Comparison of ENCODE assay signal across 2 cellular contexts in genomic region chr6:30877419-30878262, GRCh38.
TF ChIP-seq lines count a peak whose summit lies in the region.

No MANE protein-coding gene starts in this region.

TF ChIP-seq in HEK293, 187 proteins besides CTCF, POLR2A, EP300 and RAD21 (continues in another document):
- no peak for TF ChIP-seq HOXD13 (CRISPR knock-in tag; IDR thresholded peaks at IDR 0.05; ENCODE audit: borderline replicate concordance)
- TF ChIP-seq ZNF768 (tag by site-specific recombination; IDR thresholded peaks at IDR 0.05) = no peak
- peak; percentile 89 for TF ChIP-seq ZNF366 (tag by site-specific recombination; conservative IDR thresholded peaks at IDR 0.05)
- TF ChIP-seq ZNF707 (tag by site-specific recombination; IDR thresholded peaks at IDR 0.05) = no peak
- no peak for TF ChIP-seq ZSCAN16 (tag by site-specific recombination; IDR thresholded peaks at IDR 0.05)
- TF ChIP-seq ZNF837 (tag by site-specific recombination; IDR thresholded peaks at IDR 0.05) = no peak
- TF ChIP-seq ZBTB7A (tag by site-specific recombination; IDR thresholded peaks at IDR 0.05; ENCODE audit: low read depth) = no peak
- TF ChIP-seq ZNF580 (tag by site-specific recombination; IDR thresholded peaks at IDR 0.05) = no peak
- TF ChIP-seq SETDB1 (IDR thresholded peaks at IDR 0.05; ENCODE audit: insufficient read length, low read length) = no peak
- no peak for TF ChIP-seq ZNF19 (tag by site-specific recombination; IDR thresholded peaks at IDR 0.05; ENCODE audit: low read depth)
- TF ChIP-seq SP3 (tag by site-specific recombination; IDR thresholded peaks at IDR 0.05) = 0 out of 2 replicates have a peak, but pooled peaks have one; percentile 16
- TF ChIP-seq, protein P1, sequence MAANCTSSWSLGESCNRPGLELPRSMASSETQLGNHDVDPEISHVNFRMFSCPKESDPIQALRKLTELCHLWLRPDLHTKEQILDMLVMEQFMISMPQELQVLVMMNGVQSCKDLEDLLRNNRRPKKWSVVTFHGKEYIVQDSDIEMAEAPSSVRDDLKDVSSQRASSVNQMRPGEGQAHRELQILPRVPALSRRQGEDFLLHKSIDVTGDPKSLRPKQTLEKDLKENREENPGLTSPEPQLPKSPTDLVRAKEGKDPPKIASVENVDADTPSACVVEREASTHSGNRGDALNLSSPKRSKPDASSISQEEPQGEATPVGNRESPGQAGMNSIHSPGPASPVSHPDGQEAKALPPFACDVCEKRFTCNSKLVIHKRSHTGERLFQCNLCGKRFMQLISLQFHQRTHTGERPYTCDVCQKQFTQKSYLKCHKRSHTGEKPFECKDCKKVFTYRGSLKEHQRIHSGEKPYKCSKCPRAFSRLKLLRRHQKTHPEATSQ (tag by site-specific recombination; IDR thresholded peaks at IDR 0.05) = no peak
- no peak for TF ChIP-seq ZNF266 (tag by site-specific recombination; IDR thresholded peaks at IDR 0.05; ENCODE audit: low read depth)
- TF ChIP-seq BCL11A (tag by site-specific recombination; IDR thresholded peaks at IDR 0.05; ENCODE audit: low read depth) = no peak
- no peak for TF ChIP-seq ZNF830 (tag by site-specific recombination; IDR thresholded peaks at IDR 0.05; ENCODE audit: low read depth)
- 0 out of 2 replicates have a peak, but pooled peaks have one; percentile 18 for TF ChIP-seq ZNF341 (tag by site-specific recombination; IDR thresholded peaks at IDR 0.05; ENCODE audit: low read depth)
- no peak for TF ChIP-seq ZNF391 (tag by site-specific recombination; IDR thresholded peaks at IDR 0.05; ENCODE audit: borderline replicate concordance, low read depth)
- no peak for TF ChIP-seq ZNF658 (tag by site-specific recombination; IDR thresholded peaks at IDR 0.05)
- TF ChIP-seq ZNF548 (tag by site-specific recombination; IDR thresholded peaks at IDR 0.05) = no peak
- TF ChIP-seq PRDM1 (tag by site-specific recombination; IDR thresholded peaks at IDR 0.05) = peak; percentile 95
- 0 out of 2 replicates have a peak, but pooled peaks have one; percentile 60 for TF ChIP-seq ZNF24 (tag by site-specific recombination; IDR thresholded peaks at IDR 0.05)
- 0 out of 2 replicates have a peak, but pooled peaks have one; percentile 18 for TF ChIP-seq ZNF335 (tag by site-specific recombination; conservative IDR thresholded peaks at IDR 0.05)
- no peak for TF ChIP-seq ZNF677 (tag by site-specific recombination; IDR thresholded peaks at IDR 0.05)
- peak; percentile 30; the same call in 1 of the 2 replicates for TF ChIP-seq ZSCAN30 (tag by site-specific recombination; IDR thresholded peaks at IDR 0.05)
- no peak for TF ChIP-seq GFI1B (tag by site-specific recombination; IDR thresholded peaks at IDR 0.05)
- no peak for TF ChIP-seq ZNF544 (tag by site-specific recombination; IDR thresholded peaks at IDR 0.05)
- no peak for TF ChIP-seq ATF2 (tag by site-specific recombination; IDR thresholded peaks at IDR 0.05; ENCODE audit: low read depth)
- TF ChIP-seq, protein P2, sequence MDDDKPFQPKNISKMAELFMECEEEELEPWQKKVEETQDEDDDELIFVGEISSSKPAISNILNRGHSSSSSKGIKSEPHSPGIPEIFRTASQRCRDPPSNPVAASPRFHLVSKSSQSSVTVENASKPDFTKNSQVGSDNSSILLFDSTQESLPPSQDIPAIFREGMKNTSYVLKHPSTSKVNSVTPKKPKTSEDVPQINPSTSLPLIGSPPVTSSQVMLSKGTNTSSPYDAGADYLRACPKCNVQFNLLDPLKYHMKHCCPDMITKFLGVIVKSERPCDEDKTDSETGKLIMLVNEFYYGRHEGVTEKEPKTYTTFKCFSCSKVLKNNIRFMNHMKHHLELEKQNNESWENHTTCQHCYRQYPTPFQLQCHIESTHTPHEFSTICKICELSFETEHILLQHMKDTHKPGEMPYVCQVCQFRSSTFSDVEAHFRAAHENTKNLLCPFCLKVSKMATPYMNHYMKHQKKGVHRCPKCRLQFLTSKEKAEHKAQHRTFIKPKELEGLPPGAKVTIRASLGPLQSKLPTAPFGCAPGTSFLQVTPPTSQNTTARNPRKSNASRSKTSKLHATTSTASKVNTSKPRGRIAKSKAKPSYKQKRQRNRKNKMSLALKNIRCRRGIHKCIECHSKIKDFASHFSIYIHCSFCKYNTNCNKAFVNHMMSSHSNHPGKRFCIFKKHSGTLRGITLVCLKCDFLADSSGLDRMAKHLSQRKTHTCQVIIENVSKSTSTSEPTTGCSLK (tag by site-specific recombination; IDR thresholded peaks at IDR 0.05) = no peak
- TF ChIP-seq ZNF654 (tag by site-specific recombination; IDR thresholded peaks at IDR 0.05; ENCODE audit: low read depth) = peak; percentile 98
- peak; percentile 94 for TF ChIP-seq ZNF2 (tag by site-specific recombination; IDR thresholded peaks at IDR 0.05)
- no peak for TF ChIP-seq KLF1 (tag by site-specific recombination; IDR thresholded peaks at IDR 0.05)
- no peak for TF ChIP-seq ZNF843 (tag by site-specific recombination; IDR thresholded peaks at IDR 0.05)
- no peak for TF ChIP-seq ZNF624 (tag by site-specific recombination; IDR thresholded peaks at IDR 0.05)
- TF ChIP-seq ZNF555 (tag by site-specific recombination; conservative IDR thresholded peaks at IDR 0.05) = no peak
- no peak for TF ChIP-seq ZNF785 (tag by site-specific recombination; IDR thresholded peaks at IDR 0.05)
- TF ChIP-seq GLI4 (tag by site-specific recombination; IDR thresholded peaks at IDR 0.05) = no peak

TF ChIP-seq in HepG2, 621 proteins besides CTCF, POLR2A, EP300 and RAD21 (continues in another document):
- TF ChIP-seq, protein P3, sequence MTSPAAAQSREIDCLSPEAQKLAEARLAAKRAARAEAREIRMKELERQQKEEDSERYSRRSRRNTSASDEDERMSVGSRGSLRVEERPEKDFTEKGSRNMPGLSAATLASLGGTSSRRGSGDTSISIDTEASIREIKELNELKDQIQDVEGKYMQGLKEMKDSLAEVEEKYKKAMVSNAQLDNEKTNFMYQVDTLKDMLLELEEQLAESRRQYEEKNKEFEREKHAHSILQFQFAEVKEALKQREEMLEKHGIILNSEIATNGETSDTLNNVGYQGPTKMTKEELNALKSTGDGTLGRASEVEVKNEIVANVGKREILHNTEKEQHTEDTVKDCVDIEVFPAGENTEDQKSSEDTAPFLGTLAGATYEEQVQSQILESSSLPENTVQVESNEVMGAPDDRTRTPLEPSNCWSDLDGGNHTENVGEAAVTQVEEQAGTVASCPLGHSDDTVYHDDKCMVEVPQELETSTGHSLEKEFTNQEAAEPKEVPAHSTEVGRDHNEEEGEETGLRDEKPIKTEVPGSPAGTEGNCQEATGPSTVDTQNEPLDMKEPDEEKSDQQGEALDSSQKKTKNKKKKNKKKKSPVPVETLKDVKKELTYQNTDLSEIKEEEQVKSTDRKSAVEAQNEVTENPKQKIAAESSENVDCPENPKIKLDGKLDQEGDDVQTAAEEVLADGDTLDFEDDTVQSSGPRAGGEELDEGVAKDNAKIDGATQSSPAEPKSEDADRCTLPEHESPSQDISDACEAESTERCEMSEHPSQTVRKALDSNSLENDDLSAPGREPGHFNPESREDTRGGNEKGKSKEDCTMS (CRISPR knock-in tag; conservative IDR thresholded peaks at IDR 0.05) = no peak
- TF ChIP-seq REL (CRISPR knock-in tag; conservative IDR thresholded peaks at IDR 0.05) (no peak), ZNF280D (CRISPR knock-in tag; IDR thresholded peaks at IDR 0.05) (peak; percentile 50; the same call in 1 of the 2 replicates), CENPBD1 (CRISPR knock-in tag; IDR thresholded peaks at IDR 0.05; ENCODE audit: borderline replicate concordance, low read depth) (no peak), SP140L (CRISPR knock-in tag; IDR thresholded peaks at IDR 0.05; ENCODE audit: borderline replicate concordance) (no peak), CEBPZ (IDR thresholded peaks at IDR 0.05; ENCODE audit: low read length) (no peak), ZNF644 (CRISPR knock-in tag; IDR thresholded peaks at IDR 0.05; ENCODE audit: low read depth) (0 out of 2 replicates have a peak, but pooled peaks have one; percentile 43), NCOA5 (CRISPR knock-in tag; IDR thresholded peaks at IDR 0.05) (no peak), ZNF691 (CRISPR knock-in tag; IDR thresholded peaks at IDR 0.05; ENCODE audit: borderline replicate concordance, low read depth) (no peak), ZFP82 (CRISPR knock-in tag; IDR thresholded peaks at IDR 0.05; ENCODE audit: borderline replicate concordance) (no peak), SKIL (CRISPR knock-in tag; IDR thresholded peaks at IDR 0.05; ENCODE audit: borderline replicate concordance) (no peak), ZKSCAN1 (IDR thresholded peaks at IDR 0.05; ENCODE audit: low read length) (no peak), ZNF333 (CRISPR knock-in tag; IDR thresholded peaks at IDR 0.05; ENCODE audit: borderline replicate concordance) (no peak), RBM22 (optimal IDR thresholded peaks at IDR 0.05; ENCODE audit: low read length) (no peak), ZNF709 (CRISPR knock-in tag; IDR thresholded peaks at IDR 0.05) (no peak), HOXD1 (CRISPR knock-in tag; IDR thresholded peaks at IDR 0.05) (no peak), CBX1 (IDR thresholded peaks at IDR 0.05; ENCODE audit: low read depth) (no peak), FOSL1 (CRISPR knock-in tag; IDR thresholded peaks at IDR 0.05; ENCODE audit: borderline replicate concordance) (no peak), ZNF34 (CRISPR knock-in tag; IDR thresholded peaks at IDR 0.05; ENCODE audit: borderline replicate concordance) (no peak)
- TF ChIP-seq, protein P4, sequence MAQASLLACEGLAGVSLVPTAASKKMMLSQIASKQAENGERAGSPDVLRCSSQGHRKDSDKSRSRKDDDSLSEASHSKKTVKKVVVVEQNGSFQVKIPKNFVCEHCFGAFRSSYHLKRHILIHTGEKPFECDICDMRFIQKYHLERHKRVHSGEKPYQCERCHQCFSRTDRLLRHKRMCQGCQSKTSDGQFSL (CRISPR knock-in tag; IDR thresholded peaks at IDR 0.05) = no peak
- TF ChIP-seq, protein P5, sequence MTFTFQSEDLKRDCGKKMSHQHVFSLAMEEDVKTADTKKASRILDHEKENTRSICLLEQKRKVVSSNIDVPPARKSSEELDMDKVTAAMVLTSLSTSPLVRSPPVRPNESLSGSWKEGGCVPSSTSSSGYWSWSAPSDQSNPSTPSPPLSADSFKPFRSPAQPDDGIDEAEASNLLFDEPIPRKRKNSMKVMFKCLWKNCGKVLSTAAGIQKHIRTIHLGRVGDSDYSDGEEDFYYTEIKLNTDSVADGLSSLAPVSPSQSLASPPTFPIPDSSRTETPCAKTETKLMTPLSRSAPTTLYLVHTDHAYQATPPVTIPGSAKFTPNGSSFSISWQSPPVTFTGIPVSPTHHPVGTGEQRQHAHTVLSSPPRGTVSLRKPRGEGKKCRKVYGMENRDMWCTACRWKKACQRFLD (CRISPR knock-in tag; IDR thresholded peaks at IDR 0.05; ENCODE audit: borderline replicate concordance) = no peak
